ENCODE assay signal across 8 cellular contexts in genomic region chr2:25981596-25982272, GRCh38.
A peak's percentile ranks its signal among the peaks of the same experiment; 100 is the strongest.
DNase-seq lines count a peak whose midpoint lies in the region; ATAC-seq and TF ChIP-seq lines count a peak whose summit lies in the region.

No MANE protein-coding gene starts in this region.

- peak; percentile 18 for ATAC-seq in GM19023 (IDR thresholded peaks at IDR 0.05; ENCODE audit: unreplicated experiment)
- ATAC-seq in stimulated activated naive CD8-positive, alpha-beta T cell treated with anti-CD3 and anti-CD28 coated beads, Interleukin-15, Interleukin-2, amounts not matched to agents 100 U/mL and 50 U/mL, for 24 hours: peak; percentile 41

- in situ Hi-C loops in brain microvascular endothelial cell (cut with HindIII; ENCODE audit: low pct_ligation_motif_present, low sequenced_read_pairs): loop anchor here (25.0 kb wide), 1 partner anchor 156 kb away; no protein-coding TSS in a partner anchor

- TF ChIP-seq EP300 in Ishikawa (IDR thresholded peaks at IDR 0.05; ENCODE audit: borderline replicate concordance): no peak

- TF ChIP-seq CTCF in AG10803 (conservative IDR thresholded peaks at IDR 0.05; ENCODE audit: low read length) (no peak), brain microvascular endothelial cell (IDR thresholded peaks at IDR 0.05; ENCODE audit: low read depth, low read length, missing control alignments) (no peak)

- peak overlapping the region; percentile 43 for H3K27ac ChIP-seq in brain microvascular endothelial cell
- H3K27ac ChIP-seq in layer of hippocampus (ENCODE audit: low read depth, low read length): peak overlapping the region; percentile 88

- H3K4me3 ChIP-seq in AG10803 (ENCODE audit: low read length) (peak overlapping the region; percentile 75), brain microvascular endothelial cell (ENCODE audit: low read depth, low read length) (peak overlapping the region; percentile 79)

- H3K36me3 ChIP-seq in brain microvascular endothelial cell (replicated peaks): no peaks in the 10 kb centered on the region

- H3K27me3 ChIP-seq in brain microvascular endothelial cell (replicated peaks) (no peaks in the 10 kb centered on the region), layer of hippocampus (ENCODE audit: control insufficient read depth, insufficient read depth, low read length) (no peaks in the 10 kb centered on the region)

- DNase-seq in AG10803 (ENCODE audit: low read depth): no peak
- DNase-seq in brain microvascular endothelial cell: no peak
- DNase-seq in stimulated activated naive CD8-positive, alpha-beta T cell treated with anti-CD3 and anti-CD28 coated beads, Interleukin-15, Interleukin-2, amounts not matched to agents 100 U/mL and 50 U/mL, for 24 hours: peak; percentile 28
- DNase-seq in ecto neural progenitor cell (ENCODE audit: low spot score): no peak
- DNase-seq in NCI-H2171 treated with DMSO at 0.1 percent for 48 hours (lab: John Stamatoyannopoulos, UW): no peak

- no peak for TF ChIP-seq RAD21 in Ishikawa (IDR thresholded peaks at IDR 0.05; ENCODE audit: low read depth)

TF ChIP-seq in Ishikawa, 13 proteins besides CTCF, POLR2A, EP300 and RAD21:
- 0 out of 2 replicates have a peak, but pooled peaks have one; percentile 7 for TF ChIP-seq ZBTB7A (IDR thresholded peaks at IDR 0.05; ENCODE audit: low read depth)
- no peak for TF ChIP-seq FOXM1 (IDR thresholded peaks at IDR 0.05; ENCODE audit: borderline replicate concordance, low read depth)
